30 cellular contexts compared by ENCODE assay signal in genomic region chr11:121265586-121265985, GRCh38.
"Had no signal": no experiment of that assay in that cellular context is flagged by ENCODE, and none has a peak within 500 bp of the region (broad histone marks: within the 10 kb centered on the region; RNA-seq: fewer than 3 reads in every experiment).

No MANE protein-coding gene starts in this region.

- H3K4me3 Mint-ChIP-seq: activated naive CD4-positive, alpha-beta T cell treated with anti-CD3 and anti-CD28 coated beads for 36 hours; activated naive CD8-positive, alpha-beta T cell treated with anti-CD3 and anti-CD28 coated beads for 36 hours; activated T-helper 1 cell treated with anti-CD3 and anti-CD28 coated beads, Interleukin-12 subunit alpha, Interleukin-12 subunit beta, Interleukin-2, Interleukin-4 antibody, amounts not matched to agents 30 ng/mL and 10 ng/mL and 1 ng/mL, durations not matched to agents 14 hours and 24 hours and 36 hours; naive thymus-derived CD4-positive, alpha-beta T cell; stimulated activated memory B cell treated with anti-CD40 and anti-IgM and Interleukin-4, amounts not matched to agents 10 μg/mL and 1 μg/mL and 100 μg/mL, for 72 hours; stimulated activated naive CD8-positive, alpha-beta T cell treated with anti-CD3 and anti-CD28 coated beads, Interleukin-15, amount 100 ng/mL, for 72 hours; type B pancreatic cell had no signal

- H3K9me3 ChIP-seq: adrenal gland, body of pancreas, pancreas, prostate gland, uterus had no signal

- H3K9me3 Mint-ChIP-seq: activated T-helper 1 cell treated with anti-CD3 and anti-CD28 coated beads, Interleukin-12 subunit alpha, Interleukin-12 subunit beta, Interleukin-2, Interleukin-4 antibody, amounts not matched to agents 30 ng/mL and 10 ng/mL and 1 ng/mL, durations not matched to agents 14 hours and 24 hours and 36 hours had no signal

- H3K27ac Mint-ChIP-seq: activated naive CD4-positive, alpha-beta T cell treated with anti-CD3 and anti-CD28 coated beads for 36 hours; activated naive CD8-positive, alpha-beta T cell treated with anti-CD3 and anti-CD28 coated beads for 36 hours; activated T-helper 1 cell treated with anti-CD3 and anti-CD28 coated beads, Interleukin-12 subunit alpha, Interleukin-12 subunit beta, Interleukin-2, Interleukin-4 antibody, amounts not matched to agents 30 ng/mL and 10 ng/mL and 1 ng/mL, durations not matched to agents 14 hours and 24 hours and 36 hours; naive thymus-derived CD4-positive, alpha-beta T cell; stimulated activated memory B cell treated with anti-CD40 and anti-IgM and Interleukin-4, amounts not matched to agents 10 μg/mL and 1 μg/mL and 100 μg/mL, for 72 hours; stimulated activated naive CD8-positive, alpha-beta T cell treated with anti-CD3 and anti-CD28 coated beads, Interleukin-15, amount 100 ng/mL, for 72 hours; type B pancreatic cell had no signal

- ATAC-seq: body of pancreas; foreskin keratinocyte; heart right ventricle; naive thymus-derived CD4-positive, alpha-beta T cell; pancreas; stimulated activated memory B cell treated with anti-CD40 and anti-IgM and Interleukin-4, amounts not matched to agents 10 μg/mL and 1 μg/mL and 100 μg/mL, for 72 hours; stimulated activated naive CD8-positive, alpha-beta T cell treated with anti-CD3 and anti-CD28 coated beads, Interleukin-15, amount 100 ng/mL, for 72 hours had no signal

- H3K36me3 ChIP-seq: adrenal gland, esophagus muscularis mucosa, heart right ventricle, pancreas, prostate gland, sigmoid colon, uterus had no signal

- DNase-seq: activated CD4-positive, alpha-beta T cell treated with anti-CD3 and anti-CD28 coated beads for 48 hours; activated CD4-positive, alpha-beta T cell treated with anti-CD3 and anti-CD28 coated beads, Interleukin-2, amount 50 U/mL, for 48 hours; activated CD8-positive, alpha-beta memory T cell treated with anti-CD3 and anti-CD28 coated beads for 24 hours; activated effector memory CD4-positive, alpha-beta T cell treated with anti-CD3 and anti-CD28 coated beads, Interleukin-2, amount 50 U/mL, for 16 hours; activated naive CD4-positive, alpha-beta T cell treated with anti-CD3 and anti-CD28 coated beads for 36 hours; activated naive CD8-positive, alpha-beta T cell treated with anti-CD3 and anti-CD28 coated beads for 36 hours; adrenal gland; aorta; body of pancreas; dermis blood vessel endothelial cell; effector CD4-positive, alpha-beta T cell; foreskin keratinocyte; heart right ventricle; midbrain; naive thymus-derived CD4-positive, alpha-beta T cell; nucleus accumbens; pancreas; retina; sigmoid colon; small intestine; stimulated activated CD4-positive, alpha-beta T cell treated with anti-CD3 and anti-CD28 coated beads, Interleukin-4, amount 100 ng/mL, for 4 hours; stimulated activated CD8-positive, alpha-beta memory T cell treated with anti-CD3 and anti-CD28 coated beads, Interleukin-4, amount 100 ng/mL, for 48 hours; stimulated activated naive CD8-positive, alpha-beta T cell treated with anti-CD3 and anti-CD28 coated beads, Interleukin-15, amount 100 ng/mL, for 72 hours; substantia nigra; uterus had no signal

- H3K4me1 ChIP-seq: adrenal gland, body of pancreas, esophagus muscularis mucosa, foreskin keratinocyte, heart right ventricle, pancreas, prostate gland, sigmoid colon, uterus had no signal

- H3K4me3 ChIP-seq: adrenal gland, body of pancreas, esophagus muscularis mucosa, heart right ventricle, pancreas, prostate gland, sigmoid colon, uterus had no signal

- H3K27ac ChIP-seq: adrenal gland, body of pancreas, esophagus muscularis mucosa, foreskin keratinocyte, heart right ventricle, pancreas, prostate gland, sigmoid colon, uterus had no signal

- H3K4me1 Mint-ChIP-seq: stimulated activated memory B cell treated with anti-CD40 and anti-IgM and Interleukin-4, amounts not matched to agents 10 μg/mL and 1 μg/mL and 100 μg/mL, for 72 hours; stimulated activated naive CD8-positive, alpha-beta T cell treated with anti-CD3 and anti-CD28 coated beads, Interleukin-15, amount 100 ng/mL, for 72 hours had no signal

- H3K27me3 ChIP-seq: body of pancreas had no signal
